In the genomic region with DNA sequence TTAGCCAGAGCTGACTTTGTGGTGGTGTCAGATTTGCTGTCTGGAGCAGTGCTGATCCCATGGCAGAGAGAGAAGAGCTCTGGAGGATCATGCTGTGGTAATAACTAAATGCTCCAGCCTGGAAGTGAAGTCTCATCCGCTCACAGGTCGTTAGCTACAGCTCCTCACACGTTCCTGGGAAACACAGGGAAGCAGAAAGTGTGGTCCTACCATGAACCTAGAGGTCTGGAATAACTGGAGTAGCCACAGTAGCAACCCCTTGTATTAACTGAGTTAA, we compare ENCODE assay signal across 16 cellular contexts. TPM values are rescaled to one million over a fixed set of nuclear protein-coding genes. Genes with fewer than 3 reads are reported as not detected.
A peak's percentile ranks its signal among the peaks of the same experiment; 100 is the strongest.
DNase-seq lines count a peak whose midpoint lies in the region; ATAC-seq and TF ChIP-seq lines count a peak whose summit lies in the region.
"Had no signal": no experiment of that assay in that cellular context is flagged by ENCODE, and none has a peak within 500 bp of the region (broad histone marks: within the 10 kb centered on the region; RNA-seq: fewer than 3 reads in every experiment).

No MANE protein-coding gene starts in this region.

- peak overlapping the region; percentile 9 for H3K4me3 Mint-ChIP-seq in stimulated activated naive CD8-positive, alpha-beta T cell treated with anti-CD3 and anti-CD28 coated beads, Interleukin-15, Interleukin-2, amounts not matched to agents 100 ng/mL and 50 ng/mL, for 24 hours
- peak overlapping the region; percentile 10 for H3K4me3 Mint-ChIP-seq in activated naive CD8-positive, alpha-beta T cell treated with anti-CD3 and anti-CD28 coated beads, Interleukin-2, amount 50 U/mL, for 24 hours
- peak overlapping the region; percentile 91 for H3K4me3 Mint-ChIP-seq in type B pancreatic cell

- no peak for TF ChIP-seq CTCF in type B pancreatic cell (conservative IDR thresholded peaks at IDR 0.05)

- DNase-seq in stimulated activated naive CD8-positive, alpha-beta T cell treated with anti-CD3 and anti-CD28 coated beads, Interleukin-15, Interleukin-2, amounts not matched to agents 100 U/mL and 50 U/mL, for 24 hours, result no peak
- DNase-seq in activated naive CD8-positive, alpha-beta T cell treated with anti-CD3 and anti-CD28 coated beads, Interleukin-2, amount 50 U/mL, for 24 hours, result no peak
- peak; percentile 50 for DNase-seq in mesendoderm
- DNase-seq in type B pancreatic cell (ENCODE audit: extremely low spot score, unreplicated experiment), result no peak
- no peak for DNase-seq in NCI-H524 treated with DMSO at 0.1 percent for 48 hours (lab: John Stamatoyannopoulos, UW)
- DNase-seq in stimulated activated CD4-positive, alpha-beta T cell treated with anti-CD3 and anti-CD28 coated beads, Interleukin-15, amount 100 ng/mL, for 24 hours, result no peak
- DNase-seq: hippocampal formation, NCI-H187, substantia nigra, T1000 had no signal

- no peak overlapping the region for H3K4ac ChIP-seq in mesendoderm (ENCODE audit: low read depth, low read length)

- H3K4me1 ChIP-seq in mesendoderm (ENCODE audit: control insufficient read depth, low read depth, low read length), result no peaks in the 10 kb centered on the region

- no peak overlapping the region for H2AK5ac ChIP-seq in mesendoderm (ENCODE audit: low read length)

- no peak overlapping the region for H3K27ac Mint-ChIP-seq in stimulated activated naive CD8-positive, alpha-beta T cell treated with anti-CD3 and anti-CD28 coated beads, Interleukin-15, Interleukin-2, amounts not matched to agents 100 ng/mL and 50 ng/mL, for 24 hours
- H3K27ac Mint-ChIP-seq in activated naive CD8-positive, alpha-beta T cell treated with anti-CD3 and anti-CD28 coated beads, Interleukin-2, amount 50 U/mL, for 24 hours, result peak overlapping the region; percentile 34
- H3K27ac Mint-ChIP-seq in type B pancreatic cell, result no peak overlapping the region

- no peak overlapping the region for H4K8ac ChIP-seq in mesendoderm (ENCODE audit: low read depth, low read length)

- peaks cover 13% of the 10 kb centered on the region for H3K79me1 ChIP-seq in mesendoderm (ENCODE audit: low read length)

- no peak overlapping the region for H4K5ac ChIP-seq in mesendoderm (ENCODE audit: low read length)

- H3K9ac ChIP-seq in mesendoderm (ENCODE audit: low read length), result no peak overlapping the region

- no peak overlapping the region for H3K23ac ChIP-seq in mesendoderm (ENCODE audit: low read length)

- H3K4me1 Mint-ChIP-seq in stimulated activated naive CD8-positive, alpha-beta T cell treated with anti-CD3 and anti-CD28 coated beads, Interleukin-15, Interleukin-2, amounts not matched to agents 100 ng/mL and 50 ng/mL, for 24 hours (ENCODE audit: low read depth), result peaks cover 70% of the 10 kb centered on the region
- H3K4me1 Mint-ChIP-seq in activated naive CD8-positive, alpha-beta T cell treated with anti-CD3 and anti-CD28 coated beads, Interleukin-2, amount 50 U/mL, for 24 hours, result peaks cover 62% of the 10 kb centered on the region
- H3K4me1 Mint-ChIP-seq in type B pancreatic cell (ENCODE audit: unreplicated experiment), result peaks cover 26% of the 10 kb centered on the region

- H3K27me3 ChIP-seq in mesendoderm (ENCODE audit: insufficient read depth, low read length, poor library complexity), result no peaks in the 10 kb centered on the region

- no peak overlapping the region for H3K56ac ChIP-seq in mesendoderm (ENCODE audit: low read length)

- H3K36me3 ChIP-seq in mesendoderm (ENCODE audit: control insufficient read depth, insufficient read depth, low read length), result peaks cover 5% of the 10 kb centered on the region

- H2BK5ac ChIP-seq in mesendoderm (ENCODE audit: low read length), result no peak overlapping the region

- H3K18ac ChIP-seq in mesendoderm (ENCODE audit: low read length), result no peak overlapping the region

- ATAC-seq in stimulated activated naive CD8-positive, alpha-beta T cell treated with anti-CD3 and anti-CD28 coated beads, Interleukin-15, Interleukin-2, amounts not matched to agents 100 U/mL and 50 U/mL, for 24 hours, result no peak
- ATAC-seq in activated naive CD8-positive, alpha-beta T cell treated with anti-CD3 and anti-CD28 coated beads, Interleukin-2, amount 50 U/mL, for 24 hours, result no peak
- no peak for ATAC-seq in GM21576 (IDR thresholded peaks at IDR 0.05; ENCODE audit: unreplicated experiment)
- ATAC-seq: activated naive CD4-positive, alpha-beta T cell treated with anti-CD3 and anti-CD28 coated beads, Interleukin-2, amount 50 U/mL, for 72 hours; HepG2; Right ventricle myocardium inferior; sciatic nerve had no signal

- no peak overlapping the region for H3K27ac ChIP-seq in mesendoderm (ENCODE audit: low read depth, low read length)

- peaks cover 6% of the 10 kb centered on the region for H3K9me3 Mint-ChIP-seq in stimulated activated naive CD8-positive, alpha-beta T cell treated with anti-CD3 and anti-CD28 coated beads, Interleukin-15, Interleukin-2, amounts not matched to agents 100 ng/mL and 50 ng/mL, for 24 hours
- peaks cover 9% of the 10 kb centered on the region for H3K9me3 Mint-ChIP-seq in activated naive CD8-positive, alpha-beta T cell treated with anti-CD3 and anti-CD28 coated beads, Interleukin-2, amount 50 U/mL, for 24 hours
- peaks cover 7% of the 10 kb centered on the region for H3K9me3 Mint-ChIP-seq in type B pancreatic cell

- no peak overlapping the region for H2BK15ac ChIP-seq in mesendoderm (replicated peaks; ENCODE audit: low read depth)

- peaks cover 58% of the 10 kb centered on the region for H3K36me3 Mint-ChIP-seq in stimulated activated naive CD8-positive, alpha-beta T cell treated with anti-CD3 and anti-CD28 coated beads, Interleukin-15, Interleukin-2, amounts not matched to agents 100 ng/mL and 50 ng/mL, for 24 hours (ENCODE audit: low read depth)
- peaks cover 58% of the 10 kb centered on the region for H3K36me3 Mint-ChIP-seq in activated naive CD8-positive, alpha-beta T cell treated with anti-CD3 and anti-CD28 coated beads, Interleukin-2, amount 50 U/mL, for 24 hours (ENCODE audit: low read depth)
- peaks cover 42% of the 10 kb centered on the region for H3K36me3 Mint-ChIP-seq in type B pancreatic cell

- no peak overlapping the region for H3K4me3 ChIP-seq in mesendoderm (ENCODE audit: low read length)

- no CpG with 5 or more reads among the region's 3 CpGs for WGBS in mesendoderm (ENCODE audit: extremely low coverage, insufficient coverage, low lambda C conversion rate)

- H3K79me2 ChIP-seq in mesendoderm (ENCODE audit: control insufficient read depth, insufficient read depth, low read length), result peaks cover 26% of the 10 kb centered on the region

- H3K4me2 ChIP-seq in mesendoderm (ENCODE audit: low read length), result no peak overlapping the region

- H3K27me3 Mint-ChIP-seq in stimulated activated naive CD8-positive, alpha-beta T cell treated with anti-CD3 and anti-CD28 coated beads, Interleukin-15, Interleukin-2, amounts not matched to agents 100 ng/mL and 50 ng/mL, for 24 hours, result no peaks in the 10 kb centered on the region
- no peaks in the 10 kb centered on the region for H3K27me3 Mint-ChIP-seq in activated naive CD8-positive, alpha-beta T cell treated with anti-CD3 and anti-CD28 coated beads, Interleukin-2, amount 50 U/mL, for 24 hours
- peaks cover 4% of the 10 kb centered on the region for H3K27me3 Mint-ChIP-seq in type B pancreatic cell

- H2BK120ac ChIP-seq in mesendoderm (ENCODE audit: low read depth, low read length), result no peak overlapping the region

RNA-seq across cellular contexts. Expression of a gene that starts 2.7 kb away (rescaled TPM):
- polyA plus RNA-seq in mesendoderm (2013, experiment 1 of 2), result 7.4 TPM
- polyA plus RNA-seq in mesendoderm (2013, experiment 2 of 2), result 7.5 TPM
- total RNA-seq in type B pancreatic cell (ENCODE audit: low replicate concordance), result 37.4 and 52.3 TPM in 2 replicates

Comparison
In these comparisons a context has a peak if more than half of its experiments do, and no peak if none do; other contexts are left out.
1. H3K4me3 Mint-ChIP-seq: peak in every context shown above with its lines; median percentile 91 in type B pancreatic cell; 10 in activated naive CD8-positive, alpha-beta T cell treated with anti-CD3 and anti-CD28 coated beads, Interleukin-2, amount 50 U/mL, for 24 hours; 9 in stimulated activated naive CD8-positive, alpha-beta T cell treated with anti-CD3 and anti-CD28 coated beads, Interleukin-15, Interleukin-2, amounts not matched to agents 100 ng/mL and 50 ng/mL, for 24 hours.